ENCODE assay signal across 8 cellular contexts in genomic region chr20:39264506-39265172, GRCh38.
A peak's percentile ranks its signal among the peaks of the same experiment; 100 is the strongest.
DNase-seq lines count a peak whose midpoint lies in the region; ATAC-seq and TF ChIP-seq lines count a peak whose summit lies in the region.

No MANE protein-coding gene starts in this region.

- H3K4me3 Mint-ChIP-seq in natural killer cell: no peak overlapping the region
- no peak overlapping the region for H3K4me3 Mint-ChIP-seq in natural killer cell treated with Interleukin-12 subunit alpha and Interleukin-12 subunit beta and Interleukin-15 and Interleukin-18, amount 100 ng/mL, for 72 hours

- no peak overlapping the region for H3K27ac Mint-ChIP-seq in natural killer cell
- no peak overlapping the region for H3K27ac Mint-ChIP-seq in natural killer cell treated with Interleukin-12 subunit alpha and Interleukin-12 subunit beta and Interleukin-15 and Interleukin-18, amount 100 ng/mL, for 72 hours

- no peaks in the 10 kb centered on the region for H3K27me3 Mint-ChIP-seq in natural killer cell (ENCODE audit: low read depth in 2 of 2)
- peaks cover 6 to 13% of the 10 kb centered on the region in 2 donors for H3K27me3 Mint-ChIP-seq in natural killer cell treated with Interleukin-12 subunit alpha and Interleukin-12 subunit beta and Interleukin-15 and Interleukin-18, amount 100 ng/mL, for 72 hours

- H3K27me3 ChIP-seq in kidney epithelial cell (ENCODE audit: control insufficient read depth, insufficient read depth, low read length): no peaks in the 10 kb centered on the region

- peak in 1 of 3 donors; percentile 55 for ATAC-seq in natural killer cell
- no peak for ATAC-seq in natural killer cell treated with Interleukin-12 subunit alpha and Interleukin-12 subunit beta and Interleukin-15 and Interleukin-18, amount 100 ng/mL, for 72 hours
- no peak for ATAC-seq in HG03571 (IDR thresholded peaks at IDR 0.05; ENCODE audit: unreplicated experiment)

- intact Hi-C loops in natural killer cell (cut with micrococcal nuclease): no loop called here

- no peaks in the 10 kb centered on the region for H3K36me3 Mint-ChIP-seq in natural killer cell
- H3K36me3 Mint-ChIP-seq in natural killer cell treated with Interleukin-12 subunit alpha and Interleukin-12 subunit beta and Interleukin-15 and Interleukin-18, amount 100 ng/mL, for 72 hours: no peaks in the 10 kb centered on the region

- H3K9me3 Mint-ChIP-seq in natural killer cell: no peaks in the 10 kb centered on the region
- no peaks in the 10 kb centered on the region for H3K9me3 Mint-ChIP-seq in natural killer cell treated with Interleukin-12 subunit alpha and Interleukin-12 subunit beta and Interleukin-15 and Interleukin-18, amount 100 ng/mL, for 72 hours

- H3K36me3 ChIP-seq in kidney epithelial cell (ENCODE audit: control insufficient read depth, insufficient read depth, low read length): no peaks in the 10 kb centered on the region

- no peaks in the 10 kb centered on the region for H3K4me1 Mint-ChIP-seq in natural killer cell
- H3K4me1 Mint-ChIP-seq in natural killer cell treated with Interleukin-12 subunit alpha and Interleukin-12 subunit beta and Interleukin-15 and Interleukin-18, amount 100 ng/mL, for 72 hours (ENCODE audit: low read depth in 2 of 2): no peaks in the 10 kb centered on the region

- TF ChIP-seq CTCF in natural killer cell (IDR thresholded peaks at IDR 0.05): peak; percentile 74
- peak; percentile 95 for TF ChIP-seq CTCF in cardiac fibroblast (IDR thresholded peaks at IDR 0.05; ENCODE audit: low read depth, low read length)
- TF ChIP-seq CTCF in kidney epithelial cell (IDR thresholded peaks at IDR 0.05; ENCODE audit: insufficient read depth, low read length, poor library complexity, severe bottlenecking): peak; percentile 94

- DNase-seq in natural killer cell (no peak), NCI-H1105 (lab: John Stamatoyannopoulos, UW) (peak; percentile 40), SW480 (ENCODE audit: low spot score) (peak; percentile 95), cardiac fibroblast (ENCODE audit: low read depth in 2 of 2) (peak; percentile 80 to 83), kidney epithelial cell (ENCODE audit: low read depth) (peak; percentile 37)
- DNase-seq in natural killer cell treated with Interleukin-12 subunit alpha and Interleukin-12 subunit beta and Interleukin-15 and Interleukin-18, amount 100 ng/mL, for 72 hours (ENCODE audit: low spot score): no peak
- DNase-seq in stimulated activated CD4-positive, alpha-beta T cell treated with anti-CD3 and anti-CD28 coated beads, Interleukin-4, amount 100 ng/mL, for 1 hour: peak; percentile 36

- H3K4me3 ChIP-seq in cardiac fibroblast (replicated peaks in 1 of 2; ENCODE audit: low read depth in 2 of 2, low read length in 2 of 2): no peak overlapping the region
- H3K4me3 ChIP-seq in kidney epithelial cell (ENCODE audit: low read depth, low read length): no peak overlapping the region

Comparison
In these comparisons a context has a peak if more than half of its experiments do, and no peak if none do; other contexts are left out.
1. DNase-seq: peak in NCI-H1105 (single experiment), SW480 (single experiment), cardiac fibroblast (2 of 2), kidney epithelial cell (single experiment) and stimulated activated CD4-positive, alpha-beta T cell treated with anti-CD3 and anti-CD28 coated beads, Interleukin-4, amount 100 ng/mL, for 1 hour (single experiment); none in natural killer cell (single experiment) and natural killer cell treated with Interleukin-12 subunit alpha and Interleukin-12 subunit beta and Interleukin-15 and Interleukin-18, amount 100 ng/mL, for 72 hours (single experiment).
2. Peak in every context shown above with its lines, with median percentiles within 50 percentile points of each other: CTCF ChIP-seq.